ENCODE assay signal across 1 cellular context in the genomic region with DNA sequence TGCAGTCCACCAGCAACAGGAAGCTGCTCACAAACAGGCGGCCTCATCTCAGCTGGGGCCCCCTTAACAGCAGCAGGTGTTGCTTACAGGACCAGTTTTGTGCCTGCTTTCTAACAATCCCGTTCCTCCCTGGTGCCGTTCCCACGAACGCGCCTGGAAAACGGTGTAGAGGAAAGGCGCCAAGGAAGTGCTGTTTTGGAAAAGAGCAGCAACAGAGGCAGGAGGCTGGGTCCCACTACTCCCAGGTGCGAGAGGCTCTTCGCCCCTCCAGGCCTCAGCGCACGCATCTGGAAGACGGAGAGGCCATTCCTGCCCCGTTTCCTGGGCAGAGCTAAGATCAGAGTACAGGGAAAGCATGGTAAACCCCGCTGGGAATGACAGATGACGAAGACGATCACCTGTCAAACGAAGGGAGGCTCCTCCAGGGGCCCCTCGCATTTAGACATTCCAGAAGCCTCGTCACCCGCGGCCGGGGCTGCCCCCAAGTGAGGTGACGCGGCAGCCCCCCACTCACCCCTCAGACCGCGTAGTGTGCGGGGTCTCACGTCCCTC.
TF ChIP-seq lines count a peak whose summit lies in the region.

No MANE protein-coding gene starts in this region.

TF ChIP-seq in endothelial cell of umbilical vein, 7 proteins besides CTCF, POLR2A, EP300 and RAD21:
- TF ChIP-seq MYC (IDR thresholded peaks at IDR 0.05; ENCODE audit: low read depth, low read length) = no peak
- TF ChIP-seq GATA2 (IDR thresholded peaks at IDR 0.05; ENCODE audit: insufficient read depth, insufficient read length, low read depth, low read length) = no peak
- TF ChIP-seq EZH2 (IDR thresholded peaks at IDR 0.05; ENCODE audit: borderline replicate concordance, low read depth, low read length, severe bottlenecking) = no peak
- no peak for TF ChIP-seq JUN (IDR thresholded peaks at IDR 0.05; ENCODE audit: borderline replicate concordance, insufficient read depth, insufficient read length, low read depth)
- TF ChIP-seq POLR2AphosphoS5 (IDR thresholded peaks at IDR 0.05; ENCODE audit: insufficient read depth, low read depth, low read length) = no peak
- no peak for TF ChIP-seq FOS (IDR thresholded peaks at IDR 0.05; ENCODE audit: borderline replicate concordance, insufficient read depth, low read length)
- TF ChIP-seq, protein P1, sequence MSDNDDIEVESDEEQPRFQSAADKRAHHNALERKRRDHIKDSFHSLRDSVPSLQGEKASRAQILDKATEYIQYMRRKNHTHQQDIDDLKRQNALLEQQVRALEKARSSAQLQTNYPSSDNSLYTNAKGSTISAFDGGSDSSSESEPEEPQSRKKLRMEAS (IDR thresholded peaks at IDR 0.05; ENCODE audit: insufficient read depth, insufficient read length) = no peak
